In genomic region chr1:25247024-25247828, GRCh38 we compare ENCODE assay signal across 8 cellular contexts. TPM values are rescaled to one million over a fixed set of nuclear protein-coding genes. Genes with fewer than 3 reads are reported as not detected.
DNase-seq lines count a peak whose midpoint lies in the region; ATAC-seq and TF ChIP-seq lines count a peak whose summit lies in the region.

Gene RSRP1, minus strand, starts transcription at chr1:25247454. Its CDS starts 491 bp downstream, at chr1:25246963.

- H3K9ac ChIP-seq in DND-41 (ENCODE audit: low read depth, low read length) (peak within 1 kb of the TSS; percentile 93), GM23248 (peak within 1 kb of the TSS; percentile 96)

- H3K27ac Mint-ChIP-seq in activated T-helper 17 cell treated with anti-CD3 and anti-CD28 coated beads, Interleukin-2, amount 50 U/mL, for 72 hours = peak within 1 kb of the TSS; percentile 97
- H3K27ac Mint-ChIP-seq in naive thymus-derived CD8-positive, alpha-beta T cell = peak within 1 kb of the TSS; percentile 99 to 100 (median 100)

- H3K27me3 ChIP-seq in DND-41 (ENCODE audit: insufficient read depth, low read length, poor library complexity) (no peaks in the 10 kb centered on the region), GM23248 (replicated peaks; ENCODE audit: insufficient read depth) (no peaks in the 10 kb centered on the region)

- peak; percentile 90 for ATAC-seq in DND-41 (ENCODE audit: insufficient read depth, low read depth)
- peak; percentile 86 for ATAC-seq in activated T-helper 17 cell treated with anti-CD3 and anti-CD28 coated beads, Interleukin-2, amount 50 U/mL, for 72 hours (replicated peaks)
- ATAC-seq in naive thymus-derived CD8-positive, alpha-beta T cell = peak; percentile 80 to 85

- in situ Hi-C loops in GM23248 (cut with MboI) = loop anchor here (25.0 kb wide), 1 partner anchor 565 kb away; the partner anchor contains the start of genes MTFR1L and SELENON

- DNase-seq in DND-41 (peak; percentile 100), GM23248 (peak; percentile 99), LHCN-M2 (ENCODE audit: low read depth) (peak; percentile 98), RPMI8226 (peak; percentile 100), fibroblast of mammary gland (ENCODE audit: low read depth) (peak; percentile 97)
- peak; percentile 97 to 100 (median 100) for DNase-seq in naive thymus-derived CD8-positive, alpha-beta T cell
- peak; percentile 98 to 100 (median 98) for DNase-seq in stimulated activated naive CD4-positive, alpha-beta T cell (lab: John Stamatoyannopoulos, UW)

- peaks cover 27% of the 10 kb centered on the region for H3K4me1 Mint-ChIP-seq in activated T-helper 17 cell treated with anti-CD3 and anti-CD28 coated beads, Interleukin-2, amount 50 U/mL, for 72 hours
- peaks cover 19 to 59% (median 55%) of the 10 kb centered on the region in 4 donors for H3K4me1 Mint-ChIP-seq in naive thymus-derived CD8-positive, alpha-beta T cell

- peak within 1 kb of the TSS; percentile 60 to 96 for H3K4me3 ChIP-seq in DND-41 (ENCODE audit: low read depth in 1 of 2, low read length in 2 of 2)
- H3K4me3 ChIP-seq in GM23248 = peak within 1 kb of the TSS; percentile 85
- peak within 1 kb of the TSS; percentile 99 for H3K4me3 ChIP-seq in fibroblast of mammary gland (ENCODE audit: control insufficient read depth, low read depth, low read length)

- H3K4me3 Mint-ChIP-seq in activated T-helper 17 cell treated with anti-CD3 and anti-CD28 coated beads, Interleukin-2, amount 50 U/mL, for 72 hours = peak within 1 kb of the TSS; percentile 94
- peak within 1 kb of the TSS; percentile 94 to 100 (median 97) for H3K4me3 Mint-ChIP-seq in naive thymus-derived CD8-positive, alpha-beta T cell

- H2AFZ ChIP-seq in DND-41 (ENCODE audit: low read depth, low read length) = peak within 1 kb of the TSS; percentile 97
- peak within 1 kb of the TSS; percentile 79 for H2AFZ ChIP-seq in GM23248

- no peak for TF ChIP-seq CTCF in DND-41 (IDR thresholded peaks at IDR 0.05; ENCODE audit: borderline replicate concordance, extremely low read depth, low read length, poor library complexity, severe bottlenecking)
- no peak for TF ChIP-seq CTCF in fibroblast of mammary gland (conservative IDR thresholded peaks at IDR 0.05; ENCODE audit: control insufficient read depth, insufficient read depth, low read depth, low read length)

- POLR2A ChIA-PET in naive thymus-derived CD8-positive, alpha-beta T cell (lab: Charles Lee) = interaction anchor here (0.5 to 9.3 kb wide), 28 partner anchors 8 to 1863 kb away, joined by 3 to 187 read pairs (median 3); partner anchors contain the start of genes DHDDS, HMGCL, MACO1 and MTFR1L

- H3K36me3 ChIP-seq in DND-41 (ENCODE audit: insufficient read depth, low read length) (peaks cover 46% of the 10 kb centered on the region), GM23248 (ENCODE audit: low read depth) (peaks cover 41% of the 10 kb centered on the region)

- H4K20me1 ChIP-seq in DND-41 (ENCODE audit: insufficient read depth, low read length) (peaks cover 30% of the 10 kb centered on the region), GM23248 (ENCODE audit: insufficient read depth) (peaks cover 24% of the 10 kb centered on the region; the same call in 1 of the 2 replicates)

- H3F3A ChIP-seq in GM23248 (ENCODE audit: insufficient read depth) = peaks cover 51% of the 10 kb centered on the region

- H3K9me3 Mint-ChIP-seq in activated T-helper 17 cell treated with anti-CD3 and anti-CD28 coated beads, Interleukin-2, amount 50 U/mL, for 72 hours = no peaks in the 10 kb centered on the region
- peaks cover 0 to 2% (median 0%) of the 10 kb centered on the region in 9 donors for H3K9me3 Mint-ChIP-seq in naive thymus-derived CD8-positive, alpha-beta T cell

- no peaks in the 10 kb centered on the region for H3K9me2 ChIP-seq in GM23248 (ENCODE audit: insufficient read depth)

- WGBS in GM23248 (ENCODE audit: low coverage in 1 of 2, low lambda C conversion rate in 2 of 2, missing lambda C conversion rate in 2 of 2), 2 experiments = 1% methylated on average over 75 to 79 of the region's 79 CpGs

- no peaks in the 10 kb centered on the region for H3K27me3 Mint-ChIP-seq in activated T-helper 17 cell treated with anti-CD3 and anti-CD28 coated beads, Interleukin-2, amount 50 U/mL, for 72 hours
- peaks cover 0 to 4% (median 0%) of the 10 kb centered on the region in 5 donors for H3K27me3 Mint-ChIP-seq in naive thymus-derived CD8-positive, alpha-beta T cell

- H3K9me3 ChIP-seq in DND-41 (ENCODE audit: insufficient read depth, low read length, severe bottlenecking) (no peaks in the 10 kb centered on the region), GM23248 (ENCODE audit: low read depth) (no peaks in the 10 kb centered on the region)

- H3K27ac ChIP-seq in DND-41 (ENCODE audit: low read length) (peak within 1 kb of the TSS; percentile 99), GM23248 (peak within 1 kb of the TSS; percentile 96)

- H3K36me3 Mint-ChIP-seq in activated T-helper 17 cell treated with anti-CD3 and anti-CD28 coated beads, Interleukin-2, amount 50 U/mL, for 72 hours (ENCODE audit: low read depth) = peaks cover 55% of the 10 kb centered on the region
- H3K36me3 Mint-ChIP-seq in naive thymus-derived CD8-positive, alpha-beta T cell = peaks cover 8 to 52% (median 26%) of the 10 kb centered on the region in 3 donors

- H3K4me1 ChIP-seq in DND-41 (ENCODE audit: insufficient read depth, low read length) = peaks cover 50% of the 10 kb centered on the region
- peaks cover 29% of the 10 kb centered on the region for H3K4me1 ChIP-seq in GM23248 (ENCODE audit: insufficient read depth)

- H3K4me2 ChIP-seq in DND-41 (ENCODE audit: insufficient read depth, low read length) (peak within 1 kb of the TSS; percentile 76), GM23248 (ENCODE audit: unreplicated experiment) (peak within 1 kb of the TSS; percentile 95)

- H3K79me2 ChIP-seq in DND-41 (ENCODE audit: insufficient read depth, low read length) = peaks cover 52% of the 10 kb centered on the region
- peaks cover 64% of the 10 kb centered on the region for H3K79me2 ChIP-seq in GM23248 (ENCODE audit: insufficient read depth)

RNA-seq across cellular contexts. Expression of gene RSRP1, which starts in this region (rescaled TPM):
- total RNA-seq in GM23248 (2014; rRNA removed; shearing (Covaris generic)) = 138 and 139 TPM in 2 replicates
- 86.8 and 113 TPM in 2 replicates for polyA plus RNA-seq in GM23248 (2016; fragmentation: Nextera tagmentation; extraction: Ambion mirVana)
- 65.3 and 75.0 TPM in 2 replicates for total RNA-seq in LHCN-M2 (2014; rRNA removed)
- polyA plus RNA-seq in LHCN-M2 (2012) = 15.5 TPM
- 100 to 1,000 TPM; 120 to 228 TPM for total RNA-seq in activated T-helper 17 cell treated with anti-CD3 and anti-CD28 coated beads, Interleukin-2, amount 50 U/mL, for 72 hours
- total RNA-seq in naive thymus-derived CD8-positive, alpha-beta T cell = 100 to 1,000 TPM; 401 TPM
- polyA plus RNA-seq in naive thymus-derived CD8-positive, alpha-beta T cell = 10 to 100 TPM; 29.8 to 40.5 (median 33.2) TPM

Comparison
In these comparisons a context has a peak if more than half of its experiments do, and no peak if none do; other contexts are left out.
1. Peak in every context shown above with its lines: DNase-seq, ATAC-seq, H3K4me3 ChIP-seq and H3K27ac ChIP-seq.